ENCODE assay signal across 24 cellular contexts in the genomic region with DNA sequence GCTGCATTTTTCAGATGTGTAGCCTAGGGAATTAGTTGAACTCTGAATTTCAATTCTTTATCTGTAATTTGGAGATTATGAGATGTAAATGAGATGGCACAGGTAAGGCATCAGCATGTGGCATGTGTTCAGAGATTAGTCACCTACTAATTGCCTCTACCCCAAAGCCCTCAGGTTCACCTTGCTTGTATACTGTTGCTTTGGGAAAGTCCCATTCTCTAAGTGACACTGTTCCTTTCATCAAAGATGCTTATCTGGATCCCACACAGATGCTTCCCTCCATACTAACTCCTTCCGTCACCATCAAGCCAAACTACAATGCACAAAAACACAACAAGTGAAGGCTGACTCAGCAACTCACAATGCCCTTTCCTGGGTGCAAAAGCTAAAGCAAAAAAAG.
"Had no signal": no experiment of that assay in that cellular context is flagged by ENCODE, and none has a peak within 500 bp of the region (broad histone marks: within the 10 kb centered on the region; RNA-seq: fewer than 3 reads in every experiment).

No MANE protein-coding gene starts in this region.

- H3K27ac Mint-ChIP-seq: effector memory CD8-positive, alpha-beta T cell; natural killer cell; stimulated activated naive B cell treated with anti-CD40 and anti-IgM and Interleukin-4, amounts not matched to agents 10 μg/mL and 1 μg/mL and 100 μg/mL, for 72 hours; stimulated activated naive CD8-positive, alpha-beta T cell treated with anti-CD3 and anti-CD28 coated beads, Interleukin-15, Interleukin-2, amounts not matched to agents 100 ng/mL and 50 ng/mL, for 24 hours had no signal

- H3K36me3 ChIP-seq: esophagus squamous epithelium, left lung, ovary, right atrium auricular region, spleen, thoracic aorta, tibial nerve, upper lobe of right lung, uterus had no signal

- H3K27me3 Mint-ChIP-seq: stimulated activated naive B cell treated with anti-CD40 and anti-IgM and Interleukin-4, amounts not matched to agents 10 μg/mL and 1 μg/mL and 100 μg/mL, for 72 hours; stimulated activated naive CD8-positive, alpha-beta T cell treated with anti-CD3 and anti-CD28 coated beads, Interleukin-15, Interleukin-2, amounts not matched to agents 100 ng/mL and 50 ng/mL, for 24 hours had no signal

- H3K4me1 Mint-ChIP-seq: natural killer cell; stimulated activated naive B cell treated with anti-CD40 and anti-IgM and Interleukin-4, amounts not matched to agents 10 μg/mL and 1 μg/mL and 100 μg/mL, for 72 hours had no signal

- H3K9me3 ChIP-seq: esophagus squamous epithelium, left lung, ovary, right atrium auricular region, spleen, thoracic aorta, tibial nerve, upper lobe of right lung, uterus had no signal

- FAIRE-seq: endometrium, frontal cortex, kidney had no signal

- H3K27me3 ChIP-seq: esophagus squamous epithelium, left lung, ovary, right atrium auricular region, spleen, tibial nerve, upper lobe of right lung, uterus had no signal

- H3K4me3 Mint-ChIP-seq: effector memory CD8-positive, alpha-beta T cell; natural killer cell; stimulated activated naive B cell treated with anti-CD40 and anti-IgM and Interleukin-4, amounts not matched to agents 10 μg/mL and 1 μg/mL and 100 μg/mL, for 72 hours; stimulated activated naive CD8-positive, alpha-beta T cell treated with anti-CD3 and anti-CD28 coated beads, Interleukin-15, Interleukin-2, amounts not matched to agents 100 ng/mL and 50 ng/mL, for 24 hours had no signal

- H3K36me3 Mint-ChIP-seq: natural killer cell; stimulated activated naive B cell treated with anti-CD40 and anti-IgM and Interleukin-4, amounts not matched to agents 10 μg/mL and 1 μg/mL and 100 μg/mL, for 72 hours had no signal

- H3K27ac ChIP-seq: esophagus squamous epithelium, left lung, ovary, right atrium auricular region, skin epidermis, spleen, thoracic aorta, tibial nerve, upper lobe of right lung, uterus had no signal

- H3K4me3 ChIP-seq: esophagus squamous epithelium, left lung, ovary, right atrium auricular region, skin epidermis, spleen, thoracic aorta, tibial nerve, upper lobe of right lung, uterus had no signal

- H3K4me1 ChIP-seq: left lung, right atrium auricular region, spleen, tibial nerve, upper lobe of right lung, uterus had no signal

- H3K9me3 Mint-ChIP-seq: stimulated activated naive CD8-positive, alpha-beta T cell treated with anti-CD3 and anti-CD28 coated beads, Interleukin-15, Interleukin-2, amounts not matched to agents 100 ng/mL and 50 ng/mL, for 24 hours had no signal

- DNase-seq: cerebellar nuclear complex; cortex of kidney; effector memory CD8-positive, alpha-beta T cell; erythroblast; esophagus squamous epithelium; hypothalamus; kidney; left cardiac atrium; left lung; natural killer cell; occipital lobe; ovary; posterior cingulate gyrus; spleen; stimulated activated naive B cell treated with anti-CD40 and anti-IgM and Interleukin-4, amounts not matched to agents 10 μg/mL and 1 μg/mL and 100 μg/mL, for 72 hours; upper lobe of right lung; uterus had no signal

- ATAC-seq: effector memory CD8-positive, alpha-beta T cell; left cardiac atrium; left lung; natural killer cell; stimulated activated naive B cell treated with anti-CD40 and anti-IgM and Interleukin-4, amounts not matched to agents 10 μg/mL and 1 μg/mL and 100 μg/mL, for 72 hours; upper lobe of right lung had no signal
